ENCODE assay signal across 17 cellular contexts in genomic region chr2:236541008-236541562, GRCh38. TPM values are rescaled to one million over a fixed set of nuclear protein-coding genes. Genes with fewer than 3 reads are reported as not detected.
DNase-seq lines count a peak whose midpoint lies in the region; ATAC-seq and TF ChIP-seq lines count a peak whose summit lies in the region.
"Had no signal": no experiment of that assay in that cellular context is flagged by ENCODE, and none has a peak within 500 bp of the region (broad histone marks: within the 10 kb centered on the region; RNA-seq: fewer than 3 reads in every experiment).

No MANE protein-coding gene starts in this region.

- H3K36me3 ChIP-seq in CD4-positive, alpha-beta memory T cell (ENCODE audit: insufficient read depth, low read length), result no peaks in the 10 kb centered on the region
- no peaks in the 10 kb centered on the region for H3K36me3 ChIP-seq in OCI-LY7 (ENCODE audit: insufficient read depth, low read length)
- H3K36me3 ChIP-seq: BLaER1 treated with 17β-estradiol and CSF1 and Interleukin-3, amounts not matched to agents 10 nM and 100 nM; MG63; SJCRH30 had no signal

- H3K79me2 ChIP-seq in OCI-LY7 (ENCODE audit: insufficient read depth, low read depth, low read length), result no peaks in the 10 kb centered on the region

- H3K36me3 Mint-ChIP-seq in CD4-positive, alpha-beta memory T cell, result peaks cover 35 to 46% of the 10 kb centered on the region in 2 donors
- H3K36me3 Mint-ChIP-seq in T-cell, result peaks cover 41% of the 10 kb centered on the region
- H3K36me3 Mint-ChIP-seq in central memory CD8-positive, alpha-beta T cell (ENCODE audit: insufficient read depth), result peaks cover 21% of the 10 kb centered on the region
- H3K36me3 Mint-ChIP-seq in stimulated activated memory B cell treated with anti-CD40 and anti-IgM and Interleukin-4, amounts not matched to agents 10 μg/mL and 1 μg/mL and 100 μg/mL, for 72 hours, result peaks cover 16% of the 10 kb centered on the region

- H3K9me3 Mint-ChIP-seq in CD4-positive, alpha-beta memory T cell, result no peaks in the 10 kb centered on the region
- H3K9me3 Mint-ChIP-seq in T-cell, result peaks cover 0 to 4% (median 3%) of the 10 kb centered on the region in 3 donors
- H3K9me3 Mint-ChIP-seq in central memory CD8-positive, alpha-beta T cell, result peaks cover 4% of the 10 kb centered on the region
- H3K9me3 Mint-ChIP-seq in stimulated activated memory B cell treated with anti-CD40 and anti-IgM and Interleukin-4, amounts not matched to agents 10 μg/mL and 1 μg/mL and 100 μg/mL, for 72 hours, result peaks cover 11% of the 10 kb centered on the region

- no peak overlapping the region for H3K4me2 ChIP-seq in OCI-LY7 (ENCODE audit: low read length)
- H3K4me2 ChIP-seq: BLaER1 treated with 17β-estradiol and CSF1 and Interleukin-3, amounts not matched to agents 10 nM and 100 nM; PC-9 had no signal

- no peak overlapping the region for H3K4me3 ChIP-seq in CD4-positive, alpha-beta memory T cell (ENCODE audit: low read length in 2 of 2)
- no peak overlapping the region for H3K4me3 ChIP-seq in OCI-LY7 (ENCODE audit: low read depth, low read length, poor library complexity, severe bottlenecking)
- H3K4me3 ChIP-seq: BLaER1 treated with 17β-estradiol and CSF1 and Interleukin-3, amounts not matched to agents 10 nM and 100 nM; MG63; PC-9; SJCRH30 had no signal

- intact Hi-C loops in CD4-positive, alpha-beta memory T cell (cut with micrococcal nuclease), result no loop called here
- intact Hi-C loops in OCI-LY7 (cut with micrococcal nuclease; ENCODE audit: unreplicated experiment), result no loop called here

- H3K9me2 ChIP-seq in OCI-LY7 (ENCODE audit: insufficient read depth, low read length), result no peaks in the 10 kb centered on the region

- POLR2A ChIA-PET in CD4-positive, alpha-beta memory T cell (lab: Charles Lee; ENCODE audit: partially characterized antibody), result no interaction called here
- POLR2A ChIA-PET in T-cell (lab: Charles Lee) (no interaction called here), OCI-LY7 (lab: Charles Lee) (no interaction called here)

- no TSS peak for BruUV-seq in OCI-LY7 (replicated peaks; lab: Mats Ljungman, UMichigan)

- H3K27me3 ChIP-seq in CD4-positive, alpha-beta memory T cell (ENCODE audit: insufficient read depth, low read length), result no peaks in the 10 kb centered on the region
- H3K27me3 ChIP-seq: BLaER1 treated with 17β-estradiol and CSF1 and Interleukin-3, amounts not matched to agents 10 nM and 100 nM; MG63; SJCRH30 had no signal

- CTCF ChIA-PET in CD4-positive, alpha-beta memory T cell (lab: Charles Lee; ENCODE audit: partially characterized antibody), result no interaction called here
- CTCF ChIA-PET in T-cell (lab: Charles Lee), result interaction anchor here in 1 of 2 donors (0.6 kb wide), 1 partner anchor 55 kb away, joined by 3 read pairs; no protein-coding TSS in a partner anchor
- CTCF ChIA-PET in OCI-LY7 (lab: Charles Lee; ENCODE audit: unreplicated experiment), result no interaction called here

- DNase-seq in CD4-positive, alpha-beta memory T cell, result no peak
- DNase-seq in T-cell, result no peak
- no peak for DNase-seq in central memory CD8-positive, alpha-beta T cell (ENCODE audit: low spot score in 2 of 2)
- no peak for DNase-seq in OCI-LY7 (ENCODE audit: low spot score)
- DNase-seq: activated CD4-positive, CD25-positive, alpha-beta regulatory T cell; DMS153; MG63; occipital lobe; PC-9; SJCRH30; stimulated activated CD4-positive, alpha-beta T cell treated with anti-CD3 and anti-CD28 coated beads, Interleukin-2, amount 100 ng/mL, for 24 hours; substantia nigra had no signal

- no peaks in the 10 kb centered on the region for H4K20me1 ChIP-seq in OCI-LY7 (ENCODE audit: insufficient read depth, low read length)
- H4K20me1 ChIP-seq: BLaER1 treated with 17β-estradiol and CSF1 and Interleukin-3, amounts not matched to agents 10 nM and 100 nM had no signal

- ATAC-seq in T-cell (replicated peaks in 1 of 4), result no peak
- no peak for ATAC-seq in central memory CD8-positive, alpha-beta T cell (replicated peaks; ENCODE audit: extremely low read depth, poor library complexity, severe bottlenecking)
- no peak for ATAC-seq in stimulated activated memory B cell treated with anti-CD40 and anti-IgM and Interleukin-4, amounts not matched to agents 10 μg/mL and 1 μg/mL and 100 μg/mL, for 72 hours
- ATAC-seq in GM21447 (IDR thresholded peaks at IDR 0.05; ENCODE audit: unreplicated experiment), result no peak
- no peak for ATAC-seq in GM18907 (IDR thresholded peaks at IDR 0.05; ENCODE audit: unreplicated experiment)
- ATAC-seq: sciatic nerve had no signal

- no peaks in the 10 kb centered on the region for H3K9me3 ChIP-seq in CD4-positive, alpha-beta memory T cell (ENCODE audit: control insufficient read depth in 1 of 2, low read length in 2 of 2)
- no peaks in the 10 kb centered on the region; the same call in 1 of the 2 replicates for H3K9me3 ChIP-seq in OCI-LY7 (ENCODE audit: low read length)
- H3K9me3 ChIP-seq: MG63, SJCRH30 had no signal

- H3K27ac Mint-ChIP-seq in CD4-positive, alpha-beta memory T cell, result peak overlapping the region in 6 of 7 donors; percentile 17 to 85 (median 48)
- H3K27ac Mint-ChIP-seq in T-cell, result peak overlapping the region; percentile 79 to 82
- H3K27ac Mint-ChIP-seq in central memory CD8-positive, alpha-beta T cell (ENCODE audit: low read depth), result peak overlapping the region; percentile 95
- peak overlapping the region; percentile 48 for H3K27ac Mint-ChIP-seq in stimulated activated memory B cell treated with anti-CD40 and anti-IgM and Interleukin-4, amounts not matched to agents 10 μg/mL and 1 μg/mL and 100 μg/mL, for 72 hours

- no peak for TF ChIP-seq CTCF in OCI-LY7 (conservative IDR thresholded peaks at IDR 0.05; ENCODE audit: low read length)

- no peak overlapping the region for H3K27ac ChIP-seq in CD4-positive, alpha-beta memory T cell (ENCODE audit: low read depth, low read length)
- H3K27ac ChIP-seq in OCI-LY7 (ENCODE audit: low read depth, low read length, poor library complexity, severe bottlenecking), result no peak overlapping the region
- H3K27ac ChIP-seq: BLaER1 treated with 17β-estradiol and CSF1 and Interleukin-3, amounts not matched to agents 10 nM and 100 nM; PC-9; SJCRH30 had no signal

- H3K27me3 Mint-ChIP-seq in CD4-positive, alpha-beta memory T cell, result no peaks in the 10 kb centered on the region
- H3K27me3 Mint-ChIP-seq in T-cell, result no peaks in the 10 kb centered on the region
- H3K27me3 Mint-ChIP-seq in central memory CD8-positive, alpha-beta T cell, result no peaks in the 10 kb centered on the region
- no peaks in the 10 kb centered on the region for H3K27me3 Mint-ChIP-seq in stimulated activated memory B cell treated with anti-CD40 and anti-IgM and Interleukin-4, amounts not matched to agents 10 μg/mL and 1 μg/mL and 100 μg/mL, for 72 hours

- H3K4me1 ChIP-seq in CD4-positive, alpha-beta memory T cell (ENCODE audit: insufficient read depth, low read length), result peaks cover 62% of the 10 kb centered on the region
- peaks cover 46% of the 10 kb centered on the region for H3K4me1 ChIP-seq in OCI-LY7 (ENCODE audit: insufficient read depth, low read length, poor library complexity, severe bottlenecking)

- H3K4me3 Mint-ChIP-seq in CD4-positive, alpha-beta memory T cell, result peak overlapping the region in 5 of 8 donors; percentile 5 to 45 (median 29)
- peak overlapping the region in 1 of 3 donors; percentile 94 for H3K4me3 Mint-ChIP-seq in T-cell
- H3K4me3 Mint-ChIP-seq in central memory CD8-positive, alpha-beta T cell, result peak overlapping the region; percentile 91
- H3K4me3 Mint-ChIP-seq in stimulated activated memory B cell treated with anti-CD40 and anti-IgM and Interleukin-4, amounts not matched to agents 10 μg/mL and 1 μg/mL and 100 μg/mL, for 72 hours, result no peak overlapping the region

- peaks cover 66 to 95% (median 79%) of the 10 kb centered on the region in 4 donors for H3K4me1 Mint-ChIP-seq in CD4-positive, alpha-beta memory T cell
- peaks cover 84 to 94% (median 89%) of the 10 kb centered on the region in 3 donors for H3K4me1 Mint-ChIP-seq in T-cell
- peaks cover 91% of the 10 kb centered on the region for H3K4me1 Mint-ChIP-seq in central memory CD8-positive, alpha-beta T cell
- peaks cover 80% of the 10 kb centered on the region for H3K4me1 Mint-ChIP-seq in stimulated activated memory B cell treated with anti-CD40 and anti-IgM and Interleukin-4, amounts not matched to agents 10 μg/mL and 1 μg/mL and 100 μg/mL, for 72 hours

- no peak overlapping the region for H2AFZ ChIP-seq in OCI-LY7 (ENCODE audit: low read length)
- H2AFZ ChIP-seq: PC-9 had no signal

RNA-seq across cellular contexts. Expression of gene ACKR3, which starts 28.5 kb away (rescaled TPM):
- 1 to 10 TPM; 4.2 TPM for total RNA-seq in CD4-positive, alpha-beta memory T cell
- polyA plus RNA-seq in CD4-positive, alpha-beta memory T cell, result 1 to 10 TPM; 3.7 to 4.5 TPM
- 1 to 10 TPM; 3.3 to 6.9 (median 4.5) TPM for total RNA-seq in T-cell
- total RNA-seq in OCI-LY7 (2014; rRNA removed; shearing (Covaris generic)), result 1.5 and 2.1 TPM in 2 replicates
- total RNA-seq in OCI-LY7 (2022), result 0.33 and 0.46 TPM in 2 replicates
